ENCODE assay signal across 8 cellular contexts in genomic region chr9:130042931-130043653, GRCh38.
DNase-seq lines count a peak whose midpoint lies in the region; ATAC-seq lines count a peak whose summit lies in the region.

Gene FNBP1 (minus strand): TSS chr9:130043189. CDS start chr9:130042975, 214 bp downstream.

- ATAC-seq in HG03280 (IDR thresholded peaks at IDR 0.05; ENCODE audit: unreplicated experiment): peak; percentile 44

- DNase-seq in NCI-H2029 (lab: John Stamatoyannopoulos, UW) (peak; percentile 54), NCI-H2029 treated with DMSO at 0.1 percent for 48 hours (lab: John Stamatoyannopoulos, UW) (no peak), NOMO-1 treated with dmso at 0.1 percent for 144 hours (lab: John Stamatoyannopoulos, UW; ENCODE audit: unreplicated experiment) (peak; percentile 39), activated T-cell treated with anti-CD3 and anti-CD28 coated beads for 1 hour (ENCODE audit: low read depth) (peak; percentile 79), epidermal melanocyte (ENCODE audit: insufficient read length, low spot score) (peak; percentile 83), midbrain (lab: John Stamatoyannopoulos, UW) (peak; percentile 83)
- peak; percentile 42 to 72 for DNase-seq in stimulated activated CD8-positive, alpha-beta memory T cell treated with anti-CD3 and anti-CD28 coated beads, Interleukin-15, amount 100 ng/mL, for 4 hours (ENCODE audit: low read depth in 2 of 2)
